26 cellular contexts compared by ENCODE assay signal in the genomic region with DNA sequence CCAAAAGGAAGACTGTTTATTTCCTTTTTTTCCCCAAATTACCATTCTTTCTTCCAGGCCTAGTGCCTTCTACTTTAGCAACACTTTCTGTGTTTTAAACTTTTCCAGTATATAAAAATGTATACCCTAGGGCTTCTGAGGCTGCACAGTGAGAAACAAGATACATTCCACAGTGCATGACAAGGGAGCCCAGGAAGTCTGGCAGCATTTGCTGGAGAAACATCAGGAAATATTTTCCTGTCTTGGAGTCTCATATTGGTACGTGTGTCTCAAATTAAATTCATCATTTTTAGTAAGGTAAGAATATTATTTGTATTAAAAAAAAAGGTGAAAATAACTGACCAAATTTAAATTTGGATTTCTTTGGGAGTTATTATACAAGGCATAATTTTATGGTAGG.
DNase-seq lines count a peak whose midpoint lies in the region; ATAC-seq and TF ChIP-seq lines count a peak whose summit lies in the region.
"Had no signal": no experiment of that assay in that cellular context is flagged by ENCODE, and none has a peak within 500 bp of the region (broad histone marks: within the 10 kb centered on the region; RNA-seq: fewer than 3 reads in every experiment).

No MANE protein-coding gene starts in this region.

- no peak for TF ChIP-seq CTCF in osteocyte (IDR thresholded peaks at IDR 0.05)
- no peak for TF ChIP-seq CTCF in progenitor cell of endocrine pancreas (IDR thresholded peaks at IDR 0.05; ENCODE audit: unreplicated experiment)

- no peaks in the 10 kb centered on the region for H3K9me3 Mint-ChIP-seq in osteocyte (ENCODE audit: unreplicated experiment)
- peaks cover 1 to 17% (median 8%) of the 10 kb centered on the region in 6 donors for H3K9me3 Mint-ChIP-seq in immature natural killer cell
- no peaks in the 10 kb centered on the region for H3K9me3 Mint-ChIP-seq in progenitor cell of endocrine pancreas (ENCODE audit: low read depth)
- H3K9me3 Mint-ChIP-seq: naive B cell; T-helper 2 cell treated with Interferon-gamma antibody and Interleukin-4, amounts not matched to agents 5 μg/mL and 100 μg/mL, for 36 hours had no signal

- H3K36me3 Mint-ChIP-seq in osteocyte (ENCODE audit: unreplicated experiment), result peaks cover 3% of the 10 kb centered on the region
- H3K36me3 Mint-ChIP-seq in immature natural killer cell, result no peaks in the 10 kb centered on the region
- no peaks in the 10 kb centered on the region for H3K36me3 Mint-ChIP-seq in progenitor cell of endocrine pancreas (ENCODE audit: insufficient read depth)
- H3K36me3 Mint-ChIP-seq: activated naive CD4-positive, alpha-beta T cell treated with anti-CD3 and anti-CD28 coated beads, Interleukin-2, amount 10 ng/mL, durations not matched to agents 7 days and 5 days; naive B cell had no signal

- no peak overlapping the region for H3K4me3 Mint-ChIP-seq in osteocyte (ENCODE audit: unreplicated experiment)
- no peak overlapping the region for H3K4me3 Mint-ChIP-seq in immature natural killer cell
- H3K4me3 Mint-ChIP-seq in progenitor cell of endocrine pancreas (ENCODE audit: low read depth), result no peak overlapping the region
- H3K4me3 Mint-ChIP-seq: activated naive CD4-positive, alpha-beta T cell treated with anti-CD3 and anti-CD28 coated beads, Interleukin-2, amount 10 ng/mL, durations not matched to agents 7 days and 5 days; naive B cell; T-helper 2 cell treated with Interferon-gamma antibody and Interleukin-4, amounts not matched to agents 5 μg/mL and 100 μg/mL, for 36 hours had no signal

- H3K27ac Mint-ChIP-seq in osteocyte (ENCODE audit: unreplicated experiment), result peak overlapping the region; percentile 93
- H3K27ac Mint-ChIP-seq in immature natural killer cell, result no peak overlapping the region
- no peak overlapping the region for H3K27ac Mint-ChIP-seq in progenitor cell of endocrine pancreas
- H3K27ac Mint-ChIP-seq: activated naive CD4-positive, alpha-beta T cell treated with anti-CD3 and anti-CD28 coated beads, Interleukin-2, amount 10 ng/mL, durations not matched to agents 7 days and 5 days; naive B cell; T-helper 2 cell treated with Interferon-gamma antibody and Interleukin-4, amounts not matched to agents 5 μg/mL and 100 μg/mL, for 36 hours had no signal

- DNase-seq in EH (ENCODE audit: low read depth) (peak; percentile 80), RPMI7951 (ENCODE audit: low read depth) (peak; percentile 66), dedifferentiated amniotic fluid mesenchymal stem cell (ENCODE audit: extremely low spot score) (peak; percentile 66), osteocyte (ENCODE audit: extremely low spot score, unreplicated experiment) (no peak), immature natural killer cell (no peak), progenitor cell of endocrine pancreas (ENCODE audit: low spot score, unreplicated experiment) (no peak), DMS79 (lab: John Stamatoyannopoulos, UW) (no peak)
- DNase-seq: activated naive CD4-positive, alpha-beta T cell treated with anti-CD3 and anti-CD28 coated beads, Interleukin-2, amount 10 ng/mL, durations not matched to agents 7 days and 5 days; central memory CD4-positive, alpha-beta T cell; DND-41; heart right ventricle; left colon; mesendoderm; MG63; naive B cell; NCI-H1417; NCI-H2081; NCI-H446; NCI-H82; right lobe of liver; stimulated activated CD4-positive, alpha-beta T cell treated with anti-CD3 and anti-CD28 coated beads, Interleukin-15, amount 100 ng/mL, for 24 hours; stomach; upper lobe of left lung had no signal

- no peak for ATAC-seq in GM18870 (IDR thresholded peaks at IDR 0.05; ENCODE audit: unreplicated experiment)
- ATAC-seq: foreskin keratinocyte, heart right ventricle, left colon, right lobe of liver had no signal

- H3K4me1 Mint-ChIP-seq in osteocyte (ENCODE audit: unreplicated experiment), result peaks cover 68% of the 10 kb centered on the region
- H3K4me1 Mint-ChIP-seq in immature natural killer cell, result no peaks in the 10 kb centered on the region
- H3K4me1 Mint-ChIP-seq in progenitor cell of endocrine pancreas (ENCODE audit: low read depth), result no peaks in the 10 kb centered on the region
- H3K4me1 Mint-ChIP-seq: activated naive CD4-positive, alpha-beta T cell treated with anti-CD3 and anti-CD28 coated beads, Interleukin-2, amount 10 ng/mL, durations not matched to agents 7 days and 5 days; naive B cell had no signal

- H3K27me3 Mint-ChIP-seq in osteocyte (ENCODE audit: unreplicated experiment) (no peaks in the 10 kb centered on the region), immature natural killer cell (ENCODE audit: low read depth in 3 of 3) (peaks cover 0 to 4% (median 0%) of the 10 kb centered on the region in 3 donors), progenitor cell of endocrine pancreas (no peaks in the 10 kb centered on the region)
- H3K27me3 Mint-ChIP-seq: activated naive CD4-positive, alpha-beta T cell treated with anti-CD3 and anti-CD28 coated beads, Interleukin-2, amount 10 ng/mL, durations not matched to agents 7 days and 5 days; naive B cell had no signal

Comparison
In these comparisons a context has a peak if more than half of its experiments do, and no peak if none do; other contexts are left out.
1. DNase-seq: peak in EH (single experiment), RPMI7951 (single experiment) and dedifferentiated amniotic fluid mesenchymal stem cell (single experiment); none in osteocyte (single experiment), immature natural killer cell (0 of 3), progenitor cell of endocrine pancreas (single experiment) and DMS79 (single experiment).